ENCODE assay signal across 1 cellular context in the genomic region with DNA sequence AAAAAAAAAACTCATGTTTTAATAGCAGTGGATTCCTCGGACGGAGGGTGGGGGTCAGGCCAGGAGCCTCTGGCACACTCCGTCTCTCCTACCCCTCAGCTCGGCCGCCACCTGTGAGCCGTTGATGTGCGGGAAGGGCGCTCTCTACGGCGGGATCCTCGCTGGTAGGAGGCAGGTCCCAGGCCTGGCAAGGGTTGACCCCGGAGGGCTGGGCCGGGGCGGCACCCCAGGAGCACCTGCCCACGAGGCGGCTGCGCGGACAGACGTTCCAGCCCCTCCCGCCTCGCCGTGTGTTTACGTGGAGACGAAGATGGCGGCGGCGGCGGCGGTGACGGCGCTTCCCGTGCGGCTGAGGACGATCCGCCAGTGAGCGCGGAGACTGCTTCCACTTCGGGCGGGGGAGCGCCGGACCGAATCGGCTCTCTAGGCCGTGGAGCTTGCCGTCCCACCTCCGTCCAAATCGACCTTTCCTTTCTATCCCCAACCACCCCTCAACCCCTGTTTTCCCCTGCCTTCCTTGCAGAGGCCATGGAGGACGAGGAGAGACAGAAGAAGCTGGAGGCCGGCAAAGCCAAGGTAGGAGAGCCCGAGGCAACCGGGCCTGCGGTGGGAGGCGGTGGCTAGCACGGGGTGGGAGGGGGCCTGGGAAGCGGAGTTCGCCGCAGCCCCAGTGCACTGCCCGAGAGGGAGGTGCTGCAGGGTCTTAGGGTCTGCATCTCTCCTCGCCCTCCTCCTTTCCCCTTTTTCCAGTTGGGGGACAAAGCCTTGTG.
A peak's percentile ranks its signal among the peaks of the same experiment; 100 is the strongest.
TF ChIP-seq lines count a peak whose summit lies in the region.

AKAP9 (plus strand) TSS at position 291 of the 770 bp plus-strand sequence; CDS start at position 529, 238 bp downstream.

TF ChIP-seq in K562, 482 proteins besides CTCF, POLR2A, EP300 and RAD21 (continued from another document and continues in another):
- TF ChIP-seq, protein P1, sequence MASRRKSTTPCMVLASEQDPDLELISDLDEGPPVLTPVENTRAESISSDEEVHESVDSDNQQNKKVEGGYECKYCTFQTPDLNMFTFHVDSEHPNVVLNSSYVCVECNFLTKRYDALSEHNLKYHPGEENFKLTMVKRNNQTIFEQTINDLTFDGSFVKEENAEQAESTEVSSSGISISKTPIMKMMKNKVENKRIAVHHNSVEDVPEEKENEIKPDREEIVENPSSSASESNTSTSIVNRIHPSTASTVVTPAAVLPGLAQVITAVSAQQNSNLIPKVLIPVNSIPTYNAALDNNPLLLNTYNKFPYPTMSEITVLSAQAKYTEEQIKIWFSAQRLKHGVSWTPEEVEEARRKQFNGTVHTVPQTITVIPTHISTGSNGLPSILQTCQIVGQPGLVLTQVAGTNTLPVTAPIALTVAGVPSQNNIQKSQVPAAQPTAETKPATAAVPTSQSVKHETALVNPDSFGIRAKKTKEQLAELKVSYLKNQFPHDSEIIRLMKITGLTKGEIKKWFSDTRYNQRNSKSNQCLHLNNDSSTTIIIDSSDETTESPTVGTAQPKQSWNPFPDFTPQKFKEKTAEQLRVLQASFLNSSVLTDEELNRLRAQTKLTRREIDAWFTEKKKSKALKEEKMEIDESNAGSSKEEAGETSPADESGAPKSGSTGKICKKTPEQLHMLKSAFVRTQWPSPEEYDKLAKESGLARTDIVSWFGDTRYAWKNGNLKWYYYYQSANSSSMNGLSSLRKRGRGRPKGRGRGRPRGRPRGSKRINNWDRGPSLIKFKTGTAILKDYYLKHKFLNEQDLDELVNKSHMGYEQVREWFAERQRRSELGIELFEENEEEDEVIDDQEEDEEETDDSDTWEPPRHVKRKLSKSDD (conservative IDR thresholded peaks at IDR 0.05; ENCODE audit: low read length), result 0 out of 2 replicates have a peak, but pooled peaks have one; percentile 49
- TF ChIP-seq RB1 (IDR thresholded peaks at IDR 0.05; ENCODE audit: low read depth) (peak; percentile 79), NELFE (IDR thresholded peaks at IDR 0.05; ENCODE audit: insufficient read depth, insufficient read length) (no peak), UBTF (IDR thresholded peaks at IDR 0.05; ENCODE audit: borderline replicate concordance in 1 of 2, low read depth in 2 of 2, low read length in 2 of 2) (peak; percentile 97 to 98), BCOR (IDR thresholded peaks at IDR 0.05) (peak; percentile 65; the same call in 1 of the 2 replicates), ZNF212 (CRISPR knock-in tag; IDR thresholded peaks at IDR 0.05) (no peak), ATF7 (IDR thresholded peaks at IDR 0.05) (peak; percentile 76), DDX20 (tag; IDR thresholded peaks at IDR 0.05; ENCODE audit: low read depth) (no peak), NFXL1 (CRISPR knock-in tag; IDR thresholded peaks at IDR 0.05) (no peak), GABPB1 (CRISPR knock-in tag; IDR thresholded peaks at IDR 0.05) (peak; percentile 47), ZNF707 (CRISPR knock-in tag; conservative IDR thresholded peaks at IDR 0.05) (no peak), MYC (IDR thresholded peaks at IDR 0.05; ENCODE audit: low read depth, low read length) (peak; percentile 80), MYC (CRISPR knock-in tag; IDR thresholded peaks at IDR 0.05; ENCODE audit: borderline replicate concordance, low read depth) (no peak; the same call in 1 of the 2 replicates), ZC3H11A (IDR thresholded peaks at IDR 0.05; ENCODE audit: low read depth, low read length) (no peak), ZNF239 (CRISPR knock-in tag; IDR thresholded peaks at IDR 0.05) (no peak), ZNF143 (CRISPR knock-in tag; IDR thresholded peaks at IDR 0.05) (0 out of 2 replicates have a peak, but pooled peaks have one; percentile 32), KLF10 (CRISPR knock-in tag; IDR thresholded peaks at IDR 0.05) (no peak), BDP1 (IDR thresholded peaks at IDR 0.05; ENCODE audit: insufficient read depth, insufficient read length) (no peak), RFX7 (CRISPR knock-in tag; IDR thresholded peaks at IDR 0.05) (no peak), CEBPG (CRISPR knock-in tag; IDR thresholded peaks at IDR 0.05) (0 out of 2 replicates have a peak, but pooled peaks have one; percentile 29), CEBPG (tag; conservative IDR thresholded peaks at IDR 0.05 in 1 of 2, IDR thresholded peaks at IDR 0.05 in 1 of 2) (no peak), ELF4 (CRISPR knock-in tag; IDR thresholded peaks at IDR 0.05) (peak; percentile 44; the same call in 1 of the 2 replicates), GTF2A2 (tag; IDR thresholded peaks at IDR 0.05) (no peak), ZNF146 (CRISPR knock-in tag; IDR thresholded peaks at IDR 0.05; ENCODE audit: unreplicated experiment) (no peak), TRIM24 (IDR thresholded peaks at IDR 0.05) (no peak), ZNF766 (CRISPR knock-in tag; conservative IDR thresholded peaks at IDR 0.05) (no peak), THRB (CRISPR knock-in tag; conservative IDR thresholded peaks at IDR 0.05) (peak; percentile 75; the same call in 1 of the 2 replicates), KLF1 (tag; IDR thresholded peaks at IDR 0.05) (peak; percentile 73; the same call in 1 of the 2 replicates), POLR2AphosphoS5 (IDR thresholded peaks at IDR 0.05; ENCODE audit: control insufficient read depth, insufficient read depth, low read depth, low read length) (peak; percentile 80), ILF3 (IDR thresholded peaks at IDR 0.05; ENCODE audit: borderline replicate concordance) (no peak), ZC3H8 (IDR thresholded peaks at IDR 0.05) (peak; percentile 5; the same call in 1 of the 2 replicates), PHF20 (IDR thresholded peaks at IDR 0.05; ENCODE audit: partially characterized antibody) (peak; percentile 68), BHLHE40 (IDR thresholded peaks at IDR 0.05; ENCODE audit: low read length) (peak; percentile 67), ZMIZ1 (IDR thresholded peaks at IDR 0.05; ENCODE audit: low read depth in 2 of 2, low read length in 2 of 2) (no peak), SETDB1 (IDR thresholded peaks at IDR 0.05; ENCODE audit: low read length) (no peak), ARID2 (IDR thresholded peaks at IDR 0.05) (no peak), CXXC5 (CRISPR knock-in tag; IDR thresholded peaks at IDR 0.05) (peak; percentile 95), FOXK1 (CRISPR knock-in tag; IDR thresholded peaks at IDR 0.05; ENCODE audit: borderline replicate concordance) (no peak), HNRNPK (IDR thresholded peaks at IDR 0.05; ENCODE audit: low read depth, low read length, poor library complexity, severe bottlenecking) (no peak), MTA1 (IDR thresholded peaks at IDR 0.05; ENCODE audit: borderline replicate concordance) (no peak)
- TF ChIP-seq, protein P2, sequence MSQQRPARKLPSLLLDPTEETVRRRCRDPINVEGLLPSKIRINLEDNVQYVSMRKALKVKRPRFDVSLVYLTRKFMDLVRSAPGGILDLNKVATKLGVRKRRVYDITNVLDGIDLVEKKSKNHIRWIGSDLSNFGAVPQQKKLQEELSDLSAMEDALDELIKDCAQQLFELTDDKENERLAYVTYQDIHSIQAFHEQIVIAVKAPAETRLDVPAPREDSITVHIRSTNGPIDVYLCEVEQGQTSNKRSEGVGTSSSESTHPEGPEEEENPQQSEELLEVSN (IDR thresholded peaks at IDR 0.05; ENCODE audit: borderline replicate concordance in 1 of 2, extremely low read depth in 1 of 2, insufficient read depth in 1 of 2, insufficient read length in 1 of 2, low read depth in 1 of 2, low read length in 1 of 2, poor library complexity in 1 of 2, severe bottlenecking in 1 of 2), result peak; percentile 73 to 85
- TF ChIP-seq, protein P3, sequence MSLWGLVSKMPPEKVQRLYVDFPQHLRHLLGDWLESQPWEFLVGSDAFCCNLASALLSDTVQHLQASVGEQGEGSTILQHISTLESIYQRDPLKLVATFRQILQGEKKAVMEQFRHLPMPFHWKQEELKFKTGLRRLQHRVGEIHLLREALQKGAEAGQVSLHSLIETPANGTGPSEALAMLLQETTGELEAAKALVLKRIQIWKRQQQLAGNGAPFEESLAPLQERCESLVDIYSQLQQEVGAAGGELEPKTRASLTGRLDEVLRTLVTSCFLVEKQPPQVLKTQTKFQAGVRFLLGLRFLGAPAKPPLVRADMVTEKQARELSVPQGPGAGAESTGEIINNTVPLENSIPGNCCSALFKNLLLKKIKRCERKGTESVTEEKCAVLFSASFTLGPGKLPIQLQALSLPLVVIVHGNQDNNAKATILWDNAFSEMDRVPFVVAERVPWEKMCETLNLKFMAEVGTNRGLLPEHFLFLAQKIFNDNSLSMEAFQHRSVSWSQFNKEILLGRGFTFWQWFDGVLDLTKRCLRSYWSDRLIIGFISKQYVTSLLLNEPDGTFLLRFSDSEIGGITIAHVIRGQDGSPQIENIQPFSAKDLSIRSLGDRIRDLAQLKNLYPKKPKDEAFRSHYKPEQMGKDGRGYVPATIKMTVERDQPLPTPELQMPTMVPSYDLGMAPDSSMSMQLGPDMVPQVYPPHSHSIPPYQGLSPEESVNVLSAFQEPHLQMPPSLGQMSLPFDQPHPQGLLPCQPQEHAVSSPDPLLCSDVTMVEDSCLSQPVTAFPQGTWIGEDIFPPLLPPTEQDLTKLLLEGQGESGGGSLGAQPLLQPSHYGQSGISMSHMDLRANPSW (CRISPR knock-in tag; IDR thresholded peaks at IDR 0.05), result peak; percentile 66; the same call in 1 of the 2 replicates
- TF ChIP-seq, protein P4, sequence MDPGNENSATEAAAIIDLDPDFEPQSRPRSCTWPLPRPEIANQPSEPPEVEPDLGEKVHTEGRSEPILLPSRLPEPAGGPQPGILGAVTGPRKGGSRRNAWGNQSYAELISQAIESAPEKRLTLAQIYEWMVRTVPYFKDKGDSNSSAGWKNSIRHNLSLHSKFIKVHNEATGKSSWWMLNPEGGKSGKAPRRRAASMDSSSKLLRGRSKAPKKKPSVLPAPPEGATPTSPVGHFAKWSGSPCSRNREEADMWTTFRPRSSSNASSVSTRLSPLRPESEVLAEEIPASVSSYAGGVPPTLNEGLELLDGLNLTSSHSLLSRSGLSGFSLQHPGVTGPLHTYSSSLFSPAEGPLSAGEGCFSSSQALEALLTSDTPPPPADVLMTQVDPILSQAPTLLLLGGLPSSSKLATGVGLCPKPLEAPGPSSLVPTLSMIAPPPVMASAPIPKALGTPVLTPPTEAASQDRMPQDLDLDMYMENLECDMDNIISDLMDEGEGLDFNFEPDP (CRISPR knock-in tag; IDR thresholded peaks at IDR 0.05), result no peak
- TF ChIP-seq, protein P5, sequence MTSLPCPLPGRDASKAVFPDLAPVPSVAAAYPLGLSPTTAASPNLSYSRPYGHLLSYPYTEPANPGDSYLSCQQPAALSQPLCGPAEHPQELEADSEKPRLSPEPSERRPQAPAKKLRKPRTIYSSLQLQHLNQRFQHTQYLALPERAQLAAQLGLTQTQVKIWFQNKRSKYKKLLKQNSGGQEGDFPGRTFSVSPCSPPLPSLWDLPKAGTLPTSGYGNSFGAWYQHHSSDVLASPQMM (CRISPR knock-in tag; IDR thresholded peaks at IDR 0.05), result no peak
- TF ChIP-seq, protein P6, sequence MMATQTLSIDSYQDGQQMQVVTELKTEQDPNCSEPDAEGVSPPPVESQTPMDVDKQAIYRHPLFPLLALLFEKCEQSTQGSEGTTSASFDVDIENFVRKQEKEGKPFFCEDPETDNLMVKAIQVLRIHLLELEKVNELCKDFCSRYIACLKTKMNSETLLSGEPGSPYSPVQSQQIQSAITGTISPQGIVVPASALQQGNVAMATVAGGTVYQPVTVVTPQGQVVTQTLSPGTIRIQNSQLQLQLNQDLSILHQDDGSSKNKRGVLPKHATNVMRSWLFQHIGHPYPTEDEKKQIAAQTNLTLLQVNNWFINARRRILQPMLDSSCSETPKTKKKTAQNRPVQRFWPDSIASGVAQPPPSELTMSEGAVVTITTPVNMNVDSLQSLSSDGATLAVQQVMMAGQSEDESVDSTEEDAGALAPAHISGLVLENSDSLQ (IDR thresholded peaks at IDR 0.05), result peak; percentile 35; the same call in 1 of the 2 replicates
